Comparison of ENCODE assay signal across 1 cellular context in genomic region chr3:142168514-142168913, GRCh38.
TF ChIP-seq lines count a peak whose summit lies in the region.

No MANE protein-coding gene starts in this region.

TF ChIP-seq in H1, 55 proteins besides CTCF, POLR2A, EP300 and RAD21 (continued from another document):
- no peak for TF ChIP-seq CBX8 (IDR thresholded peaks at IDR 0.05; ENCODE audit: borderline replicate concordance, low read depth, low read length)
- no peak for TF ChIP-seq RBBP5 (IDR thresholded peaks at IDR 0.05; ENCODE audit: borderline replicate concordance, low read depth, low read length)
- TF ChIP-seq TEAD4 (IDR thresholded peaks at IDR 0.05; ENCODE audit: low read depth, low read length), result no peak
- no peak for TF ChIP-seq SUZ12 (IDR thresholded peaks at IDR 0.05; ENCODE audit: low read length)
- TF ChIP-seq PHF8 (conservative IDR thresholded peaks at IDR 0.05; ENCODE audit: low read depth, low read length), result no peak
- TF ChIP-seq TAF7 (optimal IDR thresholded peaks at IDR 0.05; ENCODE audit: borderline replicate concordance, low read depth, low read length), result no peak
- TF ChIP-seq HDAC2 (IDR thresholded peaks at IDR 0.05; ENCODE audit: borderline replicate concordance in 1 of 2, low read depth in 2 of 2, low read length in 2 of 2), result no peak
- TF ChIP-seq SP1 (IDR thresholded peaks at IDR 0.05; ENCODE audit: low read depth, low read length), result no peak
- TF ChIP-seq CHD1 (IDR thresholded peaks at IDR 0.05; ENCODE audit: low read depth, low read length), result no peak
